Comparison of ENCODE assay signal across 8 cellular contexts in genomic region chr10:121910673-121911420, GRCh38. TPM values are rescaled to one million over a fixed set of nuclear protein-coding genes. Genes with fewer than 3 reads are reported as not detected.
A peak's percentile ranks its signal among the peaks of the same experiment; 100 is the strongest.
DNase-seq lines count a peak whose midpoint lies in the region; ATAC-seq and FAIRE-seq lines count a peak whose summit lies in the region.

No MANE protein-coding gene starts in this region.

- no peak for ATAC-seq in GM21515 (IDR thresholded peaks at IDR 0.05; ENCODE audit: unreplicated experiment)

- peaks cover 52% of the 10 kb centered on the region for H3K36me3 ChIP-seq in Karpas-422 (ENCODE audit: insufficient read depth, low read length)

- H3K27ac ChIP-seq in Karpas-422 (ENCODE audit: low read length) = peak overlapping the region; percentile 56

- no peaks in the 10 kb centered on the region for H3K9me3 ChIP-seq in Karpas-422 (ENCODE audit: low read length)

- H4K20me1 ChIP-seq in Karpas-422 (ENCODE audit: insufficient read depth, low read depth, low read length) = no peaks in the 10 kb centered on the region

- H3K9me2 ChIP-seq in Karpas-422 (replicated peaks; ENCODE audit: insufficient read depth, low read length) = no peaks in the 10 kb centered on the region

- peaks cover 7% of the 10 kb centered on the region for H3K4me1 ChIP-seq in Karpas-422 (ENCODE audit: low read length)

- no peak overlapping the region for H2AFZ ChIP-seq in Karpas-422 (ENCODE audit: low read length)

- peak; percentile 64 for FAIRE-seq in GM18507 (lab: Jason Lieb, UNC)

- no peak overlapping the region for H3K4me3 ChIP-seq in Karpas-422 (ENCODE audit: low read length)

- no peaks in the 10 kb centered on the region for H3K27me3 ChIP-seq in Karpas-422 (ENCODE audit: low read length)

- DNase-seq in ACHN (peak; percentile 64), GM18507 (ENCODE audit: extremely low spot score, insufficient read length, low read depth) (no peak), Karpas-422 (no peak), foreskin melanocyte (peak; percentile 70), DMS114 treated with DMSO at 0.1 percent for 48 hours (lab: John Stamatoyannopoulos, UW; ENCODE audit: unreplicated experiment) (no peak), 8988T (no peak), SIG-M5 (lab: John Stamatoyannopoulos, UW) (no peak)

- H3K79me2 ChIP-seq in Karpas-422 (ENCODE audit: low read length) = peaks cover 67% of the 10 kb centered on the region

- H3K4me2 ChIP-seq in Karpas-422 (ENCODE audit: low read depth, low read length, poor library complexity, severe bottlenecking) = no peak overlapping the region

- H3K9ac ChIP-seq in Karpas-422 (ENCODE audit: low read length) = no peak overlapping the region

- in situ Hi-C loops in ACHN (cut with HindIII; ENCODE audit: low pct_ligation_motif_present, low pct_unique_long_range_greater_than_20kb, low sequenced_read_pairs) = no loop called here

RNA-seq across cellular contexts. Expression of gene ATE1, which starts 17.0 kb away (rescaled TPM):
- total RNA-seq in Karpas-422 (2014; rRNA removed; shearing (Covaris generic); ENCODE audit: low replicate concordance) = 43.9 and 72.6 TPM in 2 replicates

Comparison
In these comparisons a context has a peak if more than half of its experiments do, and no peak if none do; other contexts are left out.
1. DNase-seq: peak in ACHN (single experiment) and foreskin melanocyte (single experiment); none in GM18507 (single experiment), Karpas-422 (single experiment), DMS114 treated with DMSO at 0.1 percent for 48 hours (single experiment), 8988T (single experiment) and SIG-M5 (single experiment).